ENCODE assay signal across 11 cellular contexts in genomic region chr3:9068044-9068443, GRCh38.
DNase-seq lines count a peak whose midpoint lies in the region; ATAC-seq and TF ChIP-seq lines count a peak whose summit lies in the region.
"Had no signal": no experiment of that assay in that cellular context is flagged by ENCODE, and none has a peak within 500 bp of the region (broad histone marks: within the 10 kb centered on the region; RNA-seq: fewer than 3 reads in every experiment).

No MANE protein-coding gene starts in this region.

- H3K9me3 Mint-ChIP-seq in activated T-cell treated with anti-CD3 and anti-CD28 coated beads, Interleukin-2, amount 50 U/mL, for 4 hours = no peaks in the 10 kb centered on the region
- H3K9me3 Mint-ChIP-seq: HFFc6 had no signal

- H3K4me2 ChIP-seq in mesenchymal stem cell (ENCODE audit: low read length, poor library complexity, severe bottlenecking) = no peak overlapping the region
- no peak overlapping the region for H3K4me2 ChIP-seq in GM23248 (ENCODE audit: unreplicated experiment)

- no peak overlapping the region for H2AFZ ChIP-seq in mesenchymal stem cell (ENCODE audit: low read depth, low read length)
- H2AFZ ChIP-seq in GM23248 = no peak overlapping the region

- TF ChIP-seq CTCF in heart right ventricle (IDR thresholded peaks at IDR 0.05) = no peak
- no peak for TF ChIP-seq CTCF in right atrium auricular region (IDR thresholded peaks at IDR 0.05)
- TF ChIP-seq CTCF in choroid plexus epithelial cell (conservative IDR thresholded peaks at IDR 0.05; ENCODE audit: low read depth, low read length) = no peak

- no peaks in the 10 kb centered on the region for H3K79me1 ChIP-seq in mesenchymal stem cell (replicated peaks; ENCODE audit: low read length, poor library complexity, severe bottlenecking)

- no peak overlapping the region for H2BK15ac ChIP-seq in mesenchymal stem cell (ENCODE audit: low read depth, poor library complexity, severe bottlenecking)

- no peaks in the 10 kb centered on the region for H4K20me1 ChIP-seq in GM23248 (ENCODE audit: insufficient read depth)

- H3K4ac ChIP-seq in mesenchymal stem cell (ENCODE audit: low read depth in 1 of 2, low read length in 2 of 2) = no peak overlapping the region

- H3K4me3 Mint-ChIP-seq in activated T-cell treated with anti-CD3 and anti-CD28 coated beads, Interleukin-2, amount 50 U/mL, for 4 hours = no peak overlapping the region
- H3K4me3 Mint-ChIP-seq: HFFc6 had no signal

- 27 to 30% methylated on average over 5 of the region's 5 CpGs for WGBS in heart right ventricle, 2 donors
- 73% methylated on average over 5 of the region's 5 CpGs for WGBS in mesenchymal stem cell
- 51 to 52% methylated on average over 5 of the region's 5 CpGs for WGBS in GM23248 (ENCODE audit: low coverage in 1 of 2, low lambda C conversion rate in 2 of 2, missing lambda C conversion rate in 2 of 2), 2 experiments

- no peak overlapping the region for H3K23ac ChIP-seq in mesenchymal stem cell (ENCODE audit: low read length in 2 of 2)

- no peak overlapping the region for H2BK5ac ChIP-seq in mesenchymal stem cell (ENCODE audit: low read depth, low read length, poor library complexity, severe bottlenecking)

- H3K79me2 ChIP-seq in GM23248 (ENCODE audit: insufficient read depth) = no peaks in the 10 kb centered on the region

- no peaks in the 10 kb centered on the region for H3K27me3 Mint-ChIP-seq in activated T-cell treated with anti-CD3 and anti-CD28 coated beads, Interleukin-2, amount 50 U/mL, for 4 hours (ENCODE audit: low read depth)

- peak overlapping the region; percentile 32 for H3K9ac ChIP-seq in mesenchymal stem cell (ENCODE audit: low read length)
- no peak overlapping the region for H3K9ac ChIP-seq in GM23248

- H2BK12ac ChIP-seq in mesenchymal stem cell (ENCODE audit: low read length in 2 of 2) = no peak overlapping the region

- H3K18ac ChIP-seq in mesenchymal stem cell (ENCODE audit: low read depth in 1 of 2, low read length in 2 of 2) = no peak overlapping the region

- H3K27ac ChIP-seq in heart right ventricle = peak overlapping the region in 7 of 10 donors; percentile 1 to 71 (median 26)
- H3K27ac ChIP-seq in right atrium auricular region = no peak overlapping the region
- H3K27ac ChIP-seq in mesenchymal stem cell (ENCODE audit: low read length, poor library complexity, severe bottlenecking) = no peak overlapping the region
- H3K27ac ChIP-seq in GM23248 = no peak overlapping the region

- no peaks in the 10 kb centered on the region for H3K9me2 ChIP-seq in GM23248 (ENCODE audit: insufficient read depth)

- H3K9me3 ChIP-seq in heart right ventricle = peaks cover 0 to 2% (median 0%) of the 10 kb centered on the region in 11 donors
- no peaks in the 10 kb centered on the region for H3K9me3 ChIP-seq in right atrium auricular region
- H3K9me3 ChIP-seq in mesenchymal stem cell (ENCODE audit: control insufficient read depth, low read length) = no peaks in the 10 kb centered on the region
- H3K9me3 ChIP-seq in GM23248 (ENCODE audit: low read depth) = no peaks in the 10 kb centered on the region

- H2BK120ac ChIP-seq in mesenchymal stem cell (ENCODE audit: low read depth, low read length) = no peak overlapping the region

- DNase-seq in heart right ventricle (no peak), right atrium auricular region (ENCODE audit: low spot score) (no peak), choroid plexus epithelial cell (ENCODE audit: low read depth) (peak; percentile 1), mesenchymal stem cell (no peak), NCI-H2029 (lab: John Stamatoyannopoulos, UW) (no peak), GM23248 (no peak)
- no peak for DNase-seq in activated T-cell treated with anti-CD3 and anti-CD28 coated beads, Interleukin-2, amount 50 U/mL, for 4 hours
- DNase-seq: GF-D8, KG1, NCI-H1436 had no signal

- H3K4me3 ChIP-seq in heart right ventricle (no peak overlapping the region), right atrium auricular region (no peak overlapping the region), choroid plexus epithelial cell (ENCODE audit: low read depth, low read length) (no peak overlapping the region), mesenchymal stem cell (ENCODE audit: insufficient read depth in 1 of 2, low read depth in 1 of 2, low read length in 2 of 2) (no peak overlapping the region), GM23248 (no peak overlapping the region)

- H3K4me1 ChIP-seq in heart right ventricle (peaks cover 2 to 45% (median 20%) of the 10 kb centered on the region in 9 donors), right atrium auricular region (peaks cover 0 to 16% of the 10 kb centered on the region in 2 donors), mesenchymal stem cell (ENCODE audit: control insufficient read depth, insufficient read depth, low read depth, low read length) (peaks cover 1% of the 10 kb centered on the region), GM23248 (ENCODE audit: insufficient read depth) (no peaks in the 10 kb centered on the region)

- H3F3A ChIP-seq in GM23248 (ENCODE audit: insufficient read depth) = no peaks in the 10 kb centered on the region

- no peak overlapping the region for H2AK5ac ChIP-seq in mesenchymal stem cell (ENCODE audit: low read length, severe bottlenecking)

- H3K14ac ChIP-seq in mesenchymal stem cell (ENCODE audit: low read length in 2 of 2) = no peak overlapping the region

- no peak overlapping the region for H4K8ac ChIP-seq in mesenchymal stem cell (ENCODE audit: low read length)

- intact Hi-C loops in heart right ventricle (cut with DNase I) = loop anchor here in 9 of 10 donors (5.0 to 10.0 kb wide), 4 partner anchors 81 to 237 kb away; no protein-coding TSS in a partner anchor

- no peaks in the 10 kb centered on the region for H3K36me3 ChIP-seq in heart right ventricle
- H3K36me3 ChIP-seq in right atrium auricular region = no peaks in the 10 kb centered on the region
- H3K36me3 ChIP-seq in mesenchymal stem cell (ENCODE audit: control insufficient read depth in 1 of 2, insufficient read depth in 2 of 2, low read depth in 1 of 2, low read length in 2 of 2) = no peaks in the 10 kb centered on the region
- no peaks in the 10 kb centered on the region for H3K36me3 ChIP-seq in GM23248 (ENCODE audit: low read depth)

- H3K4me1 Mint-ChIP-seq in activated T-cell treated with anti-CD3 and anti-CD28 coated beads, Interleukin-2, amount 50 U/mL, for 4 hours (ENCODE audit: low read depth) = no peaks in the 10 kb centered on the region

- H3K36me3 Mint-ChIP-seq in activated T-cell treated with anti-CD3 and anti-CD28 coated beads, Interleukin-2, amount 50 U/mL, for 4 hours (ENCODE audit: insufficient read depth) = peaks cover 2% of the 10 kb centered on the region

- no peaks in the 10 kb centered on the region for H3K27me3 ChIP-seq in heart right ventricle
- no peaks in the 10 kb centered on the region for H3K27me3 ChIP-seq in right atrium auricular region
- peaks cover 0 to 56% of the 10 kb centered on the region in 2 experiments for H3K27me3 ChIP-seq in mesenchymal stem cell (ENCODE audit: control insufficient read depth in 1 of 2, insufficient read depth in 1 of 2, low read length in 2 of 2)
- H3K27me3 ChIP-seq in GM23248 (replicated peaks; ENCODE audit: insufficient read depth) = no peaks in the 10 kb centered on the region

- no peak overlapping the region for H4K91ac ChIP-seq in mesenchymal stem cell (ENCODE audit: low read length)

- in situ Hi-C loops in GM23248 (cut with MboI) = loop anchor here (5.0 kb wide), 1 partner anchor 96 kb away; no protein-coding TSS in a partner anchor

- ATAC-seq in heart right ventricle = peak in 5 of 8 donors; percentile 41 to 58 (median 50)
- no peak for ATAC-seq in activated T-cell treated with anti-CD3 and anti-CD28 coated beads, Interleukin-2, amount 50 U/mL, for 4 hours

Comparison
In these comparisons a context has a peak if more than half of its experiments do, and no peak if none do; other contexts are left out.
1. H3K27ac ChIP-seq: peak in heart right ventricle (7 of 10); none in right atrium auricular region (0 of 2), mesenchymal stem cell (single experiment) and GM23248 (single experiment).
2. ATAC-seq: peak in heart right ventricle (5 of 8); none in activated T-cell treated with anti-CD3 and anti-CD28 coated beads, Interleukin-2, amount 50 U/mL, for 4 hours (0 of 2).